Comparison of ENCODE assay signal across 9 cellular contexts in genomic region chr2:207810200-207810788, GRCh38. TPM values are rescaled to one million over a fixed set of nuclear protein-coding genes. Genes with fewer than 3 reads are reported as not detected.
DNase-seq lines count a peak whose midpoint lies in the region; ATAC-seq, FAIRE-seq and TF ChIP-seq lines count a peak whose summit lies in the region.
"Had no signal": no experiment of that assay in that cellular context is flagged by ENCODE, and none has a peak within 500 bp of the region (broad histone marks: within the 10 kb centered on the region; RNA-seq: fewer than 3 reads in every experiment).

No MANE protein-coding gene starts in this region.

- TF ChIP-seq POLR2A in GM12891 (IDR thresholded peaks at IDR 0.05; ENCODE audit: low read depth, low read length): no peak

- ATAC-seq in RWPE2 (ENCODE audit: low read depth): peak; percentile 16; the same call in 2 of the 3 replicates
- no peak for ATAC-seq in stimulated activated naive B cell treated with anti-CD40 and anti-IgM and Interleukin-4, amounts not matched to agents 10 μg/mL and 1 μg/mL and 100 μg/mL, for 72 hours (replicated peaks)

- H4K20me1 ChIP-seq in keratinocyte (ENCODE audit: control insufficient read depth, extremely low read depth, insufficient read depth, low read length): no peaks in the 10 kb centered on the region

- peak overlapping the region; percentile 94 for H2AFZ ChIP-seq in keratinocyte (ENCODE audit: control insufficient read depth, low read length)

- H3K4me2 ChIP-seq in keratinocyte (ENCODE audit: control insufficient read depth, extremely low read depth, insufficient read depth, low read depth, low read length): peak overlapping the region; percentile 87

- H3K9me3 ChIP-seq in RWPE2 (ENCODE audit: severe bottlenecking): no peaks in the 10 kb centered on the region
- no peaks in the 10 kb centered on the region for H3K9me3 ChIP-seq in keratinocyte (ENCODE audit: control insufficient read depth, low read depth, low read length)

- FAIRE-seq in GM12891 (lab: Jason Lieb, UNC) (peak; percentile 5), keratinocyte (lab: Jason Lieb, UNC) (peak; percentile 84)

- H3K27me3 Mint-ChIP-seq in stimulated activated naive B cell treated with anti-CD40 and anti-IgM and Interleukin-4, amounts not matched to agents 10 μg/mL and 1 μg/mL and 100 μg/mL, for 72 hours: no peaks in the 10 kb centered on the region

- TF ChIP-seq CTCF in RWPE2 (IDR thresholded peaks at IDR 0.05; ENCODE audit: poor library complexity, severe bottlenecking): no peak
- TF ChIP-seq CTCF in keratinocyte (optimal IDR thresholded peaks at IDR 0.05 in 1 of 3, IDR thresholded peaks at IDR 0.05 in 1 of 3, conservative IDR thresholded peaks at IDR 0.05 in 1 of 3; ENCODE audit: extremely low read depth in 1 of 3, insufficient read depth in 2 of 3, low read length in 3 of 3): peak in 1 of 3 experiments; percentile 4

- no peak overlapping the region for H3K4me3 Mint-ChIP-seq in stimulated activated naive B cell treated with anti-CD40 and anti-IgM and Interleukin-4, amounts not matched to agents 10 μg/mL and 1 μg/mL and 100 μg/mL, for 72 hours

- H3K4me1 ChIP-seq in RWPE2 (ENCODE audit: insufficient read depth, poor library complexity, severe bottlenecking): peaks cover 31% of the 10 kb centered on the region
- peaks cover 32% of the 10 kb centered on the region for H3K4me1 ChIP-seq in keratinocyte (ENCODE audit: control insufficient read depth, extremely low read depth, insufficient read depth, low read length)
- H3K4me1 ChIP-seq in rectal smooth muscle tissue (ENCODE audit: control insufficient read depth, insufficient read depth, low read length): no peaks in the 10 kb centered on the region

- no peaks in the 10 kb centered on the region for H3K9me1 ChIP-seq in keratinocyte (ENCODE audit: control insufficient read depth, extremely low read depth, insufficient read depth, low read length)

- H3K4me3 ChIP-seq in RWPE2 (ENCODE audit: severe bottlenecking) (no peak overlapping the region), keratinocyte (ENCODE audit: control insufficient read depth in 2 of 3, extremely low read depth in 1 of 3, insufficient read depth in 2 of 3, low read depth in 1 of 3, low read length in 3 of 3) (peak overlapping the region in 2 of 3 experiments; percentile 36 to 44), rectal smooth muscle tissue (ENCODE audit: low read length) (peak overlapping the region; percentile 40)

- H3K27ac ChIP-seq in RWPE2 (ENCODE audit: poor library complexity, severe bottlenecking) (peak overlapping the region; percentile 48), keratinocyte (ENCODE audit: control insufficient read depth, insufficient read depth, low read length) (peak overlapping the region; percentile 28), rectal smooth muscle tissue (ENCODE audit: low read depth, low read length) (no peak overlapping the region), caudate nucleus (ENCODE audit: low read depth, low read length) (no peak overlapping the region)

- no peaks in the 10 kb centered on the region for H3K36me3 ChIP-seq in RWPE2 (ENCODE audit: low read depth)
- no peaks in the 10 kb centered on the region for H3K36me3 ChIP-seq in keratinocyte (ENCODE audit: control insufficient read depth in 2 of 2, extremely low read depth in 1 of 2, insufficient read depth in 2 of 2, low read length in 2 of 2)
- no peaks in the 10 kb centered on the region for H3K36me3 ChIP-seq in rectal smooth muscle tissue (ENCODE audit: control insufficient read depth, insufficient read depth, low read length)

- DNase-seq in GM12891 (ENCODE audit: insufficient read length, low spot score) (no peak), RWPE2 (ENCODE audit: low spot score) (no peak), keratinocyte (ENCODE audit: low read depth, low spot score) (no peak), OCI-M2 (lab: John Stamatoyannopoulos, UW; ENCODE audit: unreplicated experiment) (no peak), NCI-H510A (lab: John Stamatoyannopoulos, UW) (no peak), caudate nucleus (lab: John Stamatoyannopoulos, UW) (no peak)
- no peak for DNase-seq in stimulated activated naive B cell treated with anti-CD40 and anti-IgM and Interleukin-4, amounts not matched to agents 10 μg/mL and 1 μg/mL and 100 μg/mL, for 72 hours
- DNase-seq: RPMI8226 had no signal

- H3K4me1 Mint-ChIP-seq in stimulated activated naive B cell treated with anti-CD40 and anti-IgM and Interleukin-4, amounts not matched to agents 10 μg/mL and 1 μg/mL and 100 μg/mL, for 72 hours: peaks cover 4 to 7% of the 10 kb centered on the region in 2 donors

- H3K9ac ChIP-seq in keratinocyte (ENCODE audit: control insufficient read depth, extremely low read depth, insufficient read depth, low read length) (no peak overlapping the region), rectal smooth muscle tissue (ENCODE audit: low read length) (no peak overlapping the region)

- peaks cover 0 to 2% of the 10 kb centered on the region in 2 donors for H3K36me3 Mint-ChIP-seq in stimulated activated naive B cell treated with anti-CD40 and anti-IgM and Interleukin-4, amounts not matched to agents 10 μg/mL and 1 μg/mL and 100 μg/mL, for 72 hours

- dilution Hi-C loops in keratinocyte (cut with MboI; ENCODE audit: extremely low pct_ligation_motif_present, low sequenced_read_pairs): no loop called here

- H3K79me2 ChIP-seq in keratinocyte (ENCODE audit: control insufficient read depth, insufficient read depth, low read length): no peaks in the 10 kb centered on the region

- no peak overlapping the region for H3K27ac Mint-ChIP-seq in stimulated activated naive B cell treated with anti-CD40 and anti-IgM and Interleukin-4, amounts not matched to agents 10 μg/mL and 1 μg/mL and 100 μg/mL, for 72 hours

- H3K9me3 Mint-ChIP-seq in stimulated activated naive B cell treated with anti-CD40 and anti-IgM and Interleukin-4, amounts not matched to agents 10 μg/mL and 1 μg/mL and 100 μg/mL, for 72 hours: no peaks in the 10 kb centered on the region

- H3K27me3 ChIP-seq in RWPE2 (ENCODE audit: insufficient read depth, poor library complexity, severe bottlenecking) (no peaks in the 10 kb centered on the region), keratinocyte (ENCODE audit: control insufficient read depth, extremely low read depth, insufficient read depth, low read length) (no peaks in the 10 kb centered on the region), rectal smooth muscle tissue (ENCODE audit: control insufficient read depth, insufficient read depth, low read length) (no peaks in the 10 kb centered on the region)

TF ChIP-seq in GM12891, 5 proteins besides CTCF, POLR2A, EP300 and RAD21:
- TF ChIP-seq PAX5 (IDR thresholded peaks at IDR 0.05; ENCODE audit: insufficient read depth, low read length, severe bottlenecking): no peak
- TF ChIP-seq POLR2AphosphoS5 (IDR thresholded peaks at IDR 0.05; ENCODE audit: low read depth, low read length): no peak
- TF ChIP-seq SPI1 (IDR thresholded peaks at IDR 0.05; ENCODE audit: low read depth, low read length): no peak
- no peak for TF ChIP-seq POU2F2 (IDR thresholded peaks at IDR 0.05; ENCODE audit: low read depth, low read length)
- no peak for TF ChIP-seq TAF1 (IDR thresholded peaks at IDR 0.05; ENCODE audit: low read depth, low read length)

RNA-seq across cellular contexts. Expression of gene FZD5, which starts 40.6 kb away (rescaled TPM):
- 0.18 TPM for polyA plus RNA-seq in GM12891 (2012; ENCODE audit: low read depth, missing spikeins)
- polyA plus RNA-seq in keratinocyte: 1.6 to 2.4 TPM (median 2.1 TPM) in 3 replicates
- 1.9 TPM for polyA plus RNA-seq in keratinocyte (2011; ENCODE audit: low read depth)
- polyA plus RNA-seq in keratinocyte (2011; cell fraction: cytosol; rRNA removed): 1.6 and 2.0 TPM in 2 replicates
- 5.8 and 5.9 TPM in 2 replicates for polyA plus RNA-seq in keratinocyte (2011; cell fraction: nucleus; rRNA removed)
- 2.7 and 3.3 TPM in 2 replicates for polyA plus RNA-seq in keratinocyte (2012; ENCODE audit: low replicate concordance)
- 3.0 to 4.2 TPM (median 3.5 TPM) in 3 replicates for polyA minus RNA-seq in keratinocyte
- polyA minus RNA-seq in keratinocyte (2011; cell fraction: cytosol; rRNA and poly(A)+ RNA removed): 7.1 TPM
- polyA minus RNA-seq in keratinocyte (2011; cell fraction: nucleus; rRNA and poly(A)+ RNA removed): 10.4 and 13.7 TPM in 2 replicates

Comparison
In these comparisons a context has a peak if more than half of its experiments do, and no peak if none do; other contexts are left out.
1. H3K27ac ChIP-seq: peak in RWPE2 (single experiment) and keratinocyte (single experiment); none in rectal smooth muscle tissue (single experiment) and caudate nucleus (single experiment).